ENCODE assay signal across 40 cellular contexts in the genomic region with DNA sequence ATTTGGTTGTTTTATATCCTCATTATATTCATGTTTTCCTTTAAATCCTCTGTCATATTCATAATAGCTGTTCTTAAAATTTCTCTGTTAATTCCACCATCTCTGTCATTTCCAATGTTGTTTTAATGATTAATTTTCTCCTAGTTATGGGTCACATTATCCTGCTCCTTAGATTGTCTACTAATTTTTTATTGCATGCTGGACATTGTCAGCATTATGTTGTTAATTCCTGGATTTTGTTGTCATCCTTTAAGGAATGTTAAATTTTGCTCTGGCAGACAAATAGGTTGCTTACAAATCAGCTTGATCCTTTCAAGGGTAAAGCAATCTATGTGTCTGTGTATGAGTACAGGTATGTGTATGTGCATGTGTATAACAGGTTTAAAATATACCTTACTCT.
"Had no signal": no experiment of that assay in that cellular context is flagged by ENCODE, and none has a peak within 500 bp of the region (broad histone marks: within the 10 kb centered on the region; RNA-seq: fewer than 3 reads in every experiment).

No MANE protein-coding gene starts in this region.

- H3K4me3 Mint-ChIP-seq: activated naive CD4-positive, alpha-beta T cell treated with anti-CD3 and anti-CD28 coated beads for 36 hours; activated naive CD4-positive, alpha-beta T cell treated with anti-CD3 and anti-CD28 coated beads, Interleukin-2, amount 10 ng/mL, durations not matched to agents 7 days and 5 days; activated naive CD4-positive, alpha-beta T cell treated with anti-CD3 and anti-CD28 coated beads, Interleukin-2, amount 50 U/mL, for 24 hours; activated naive CD8-positive, alpha-beta T cell; activated naive CD8-positive, alpha-beta T cell treated with anti-CD3 and anti-CD28 coated beads for 36 hours; activated naive CD8-positive, alpha-beta T cell treated with anti-CD3 and anti-CD28 coated beads, Interleukin-2, amount 10 ng/mL, durations not matched to agents 7 days and 5 days; activated naive CD8-positive, alpha-beta T cell treated with anti-CD3 and anti-CD28 coated beads, Interleukin-2, amount 50 U/mL, for 24 hours; activated T-cell treated with anti-CD3 and anti-CD28 coated beads, Interleukin-2, amount 50 U/mL, for 24 hours; activated T-cell treated with anti-CD3 and anti-CD28 coated beads, Interleukin-2, amount 50 U/mL, for 4 hours; activated T-cell treated with anti-CD3 and anti-CD28 coated beads, Interleukin-2, amount 50 U/mL, for 72 hours; activated T-helper 1 cell treated with anti-CD3 and anti-CD28 coated beads, Interleukin-12 subunit alpha, Interleukin-12 subunit beta, Interleukin-2, Interleukin-4 antibody, amounts not matched to agents 30 ng/mL and 10 ng/mL and 1 ng/mL, durations not matched to agents 14 hours and 24 hours and 36 hours; activated T-helper 17 cell treated with anti-CD3 and anti-CD28 coated beads, Interleukin-2, amount 50 U/mL, for 72 hours; brain; central memory CD8-positive, alpha-beta T cell had no signal

- H3K9me3 Mint-ChIP-seq: activated naive CD4-positive, alpha-beta T cell treated with anti-CD3 and anti-CD28 coated beads, Interleukin-2, amount 10 ng/mL, durations not matched to agents 7 days and 5 days; activated T-helper 2 cell treated with anti-CD3 and anti-CD28 coated beads, Interferon-gamma antibody, Interleukin-2, Interleukin-4, amounts not matched to agents 10 μg/mL and 5 μg/mL and 100 μg/mL, durations not matched to agents 14 hours and 24 hours and 36 hours had no signal

- H3K36me3 Mint-ChIP-seq: activated naive CD4-positive, alpha-beta T cell treated with anti-CD3 and anti-CD28 coated beads, Interleukin-2, amount 10 ng/mL, durations not matched to agents 7 days and 5 days; activated naive CD8-positive, alpha-beta T cell treated with anti-CD3 and anti-CD28 coated beads, Interleukin-2, amount 10 ng/mL, durations not matched to agents 7 days and 5 days had no signal

- FAIRE-seq: astrocyte, bronchial epithelial cell had no signal

- H3K27ac Mint-ChIP-seq: activated naive CD4-positive, alpha-beta T cell treated with anti-CD3 and anti-CD28 coated beads for 36 hours; activated naive CD4-positive, alpha-beta T cell treated with anti-CD3 and anti-CD28 coated beads, Interleukin-2, amount 10 ng/mL, durations not matched to agents 7 days and 5 days; activated naive CD4-positive, alpha-beta T cell treated with anti-CD3 and anti-CD28 coated beads, Interleukin-2, amount 50 U/mL, for 24 hours; activated naive CD4-positive, alpha-beta T cell treated with anti-CD3 and anti-CD28 coated beads, Interleukin-2, amount 50 U/mL, for 72 hours; activated naive CD8-positive, alpha-beta T cell; activated naive CD8-positive, alpha-beta T cell treated with anti-CD3 and anti-CD28 coated beads for 36 hours; activated naive CD8-positive, alpha-beta T cell treated with anti-CD3 and anti-CD28 coated beads, Interleukin-2, amount 10 ng/mL, durations not matched to agents 7 days and 5 days; activated naive CD8-positive, alpha-beta T cell treated with anti-CD3 and anti-CD28 coated beads, Interleukin-2, amount 50 U/mL, for 24 hours; activated T-cell treated with anti-CD3 and anti-CD28 coated beads, Interleukin-2, amount 50 U/mL, for 24 hours; activated T-cell treated with anti-CD3 and anti-CD28 coated beads, Interleukin-2, amount 50 U/mL, for 72 hours; activated T-helper 1 cell treated with anti-CD3 and anti-CD28 coated beads, Interleukin-12 subunit alpha, Interleukin-12 subunit beta, Interleukin-2, Interleukin-4 antibody, amounts not matched to agents 30 ng/mL and 10 ng/mL and 1 ng/mL, durations not matched to agents 14 hours and 24 hours and 36 hours; activated T-helper 17 cell treated with anti-CD3 and anti-CD28 coated beads, Interleukin-2, amount 50 U/mL, for 72 hours; activated T-helper 2 cell treated with anti-CD3 and anti-CD28 coated beads, Interferon-gamma antibody, Interleukin-2, Interleukin-4, amounts not matched to agents 10 μg/mL and 5 μg/mL and 100 μg/mL, durations not matched to agents 14 hours and 24 hours and 36 hours; brain had no signal

- H3K4me3 ChIP-seq: adrenal gland, ascending aorta, body of pancreas, breast epithelium, cardiac muscle cell had no signal

- DNase-seq: activated effector memory CD4-positive, alpha-beta T cell treated with anti-CD3 and anti-CD28 coated beads, Interleukin-2, amount 50 U/mL, for 16 hours; activated effector memory CD4-positive, alpha-beta T cell treated with Interleukin-2 at 50 U/mL for 16 hours; activated gamma-delta T cell; activated gamma-delta T cell treated with Interleukin-2 at 50 U/mL for 16 hours; activated naive CD4-positive, alpha-beta T cell; activated naive CD4-positive, alpha-beta T cell treated with anti-CD3 and anti-CD28 coated beads for 36 hours; activated naive CD4-positive, alpha-beta T cell treated with anti-CD3 and anti-CD28 coated beads, Interleukin-2, amount 10 ng/mL, durations not matched to agents 7 days and 5 days; activated naive CD4-positive, alpha-beta T cell treated with anti-CD3 and anti-CD28 coated beads, Interleukin-2, amount 50 U/mL, for 16 hours; activated naive CD4-positive, alpha-beta T cell treated with Interleukin-2 at 50 U/mL for 16 hours; activated naive CD8-positive, alpha-beta T cell treated with anti-CD3 and anti-CD28 coated beads for 36 hours; activated naive CD8-positive, alpha-beta T cell treated with anti-CD3 and anti-CD28 coated beads, Interleukin-2, amount 10 ng/mL, durations not matched to agents 7 days and 5 days; activated naive CD8-positive, alpha-beta T cell treated with anti-CD3 and anti-CD28 coated beads, Interleukin-2, amount 50 U/mL, for 24 hours; activated T-cell treated with anti-CD3 and anti-CD28 coated beads, Interleukin-2, amount 50 U/mL, for 1 hour; activated T-cell treated with anti-CD3 and anti-CD28 coated beads, Interleukin-2, amount 50 U/mL, for 24 hours; activated T-cell treated with anti-CD3 and anti-CD28 coated beads, Interleukin-2, amount 50 U/mL, for 4 hours; activated T-cell treated with anti-CD3 and anti-CD28 coated beads, Interleukin-2, amount 50 U/mL, for 48 hours; activated T-cell treated with anti-CD3 and anti-CD28 coated beads, Interleukin-2, amount 50 U/mL, for 72 hours; adrenal gland; amniotic stem cell; amygdala; anterior cingulate cortex; aorta; body of pancreas; brain microvascular endothelial cell; caudate nucleus; central memory CD4-positive, alpha-beta T cell; cerebellar nuclear complex had no signal

- H3K4me1 ChIP-seq: adrenal gland, ascending aorta, body of pancreas, breast epithelium had no signal

- H3K4me1 Mint-ChIP-seq: activated naive CD4-positive, alpha-beta T cell treated with anti-CD3 and anti-CD28 coated beads, Interleukin-2, amount 10 ng/mL, durations not matched to agents 7 days and 5 days; activated naive CD4-positive, alpha-beta T cell treated with anti-CD3 and anti-CD28 coated beads, Interleukin-2, amount 50 U/mL, for 24 hours; activated naive CD8-positive, alpha-beta T cell treated with anti-CD3 and anti-CD28 coated beads for 36 hours; activated naive CD8-positive, alpha-beta T cell treated with anti-CD3 and anti-CD28 coated beads, Interleukin-2, amount 10 ng/mL, durations not matched to agents 7 days and 5 days; activated naive CD8-positive, alpha-beta T cell treated with anti-CD3 and anti-CD28 coated beads, Interleukin-2, amount 50 U/mL, for 24 hours; activated T-helper 17 cell treated with anti-CD3 and anti-CD28 coated beads, Interleukin-2, amount 50 U/mL, for 72 hours; central memory CD8-positive, alpha-beta T cell had no signal

- H3K27ac ChIP-seq: adrenal gland, ascending aorta, body of pancreas, brain microvascular endothelial cell, breast epithelium, cardiac muscle cell had no signal

- H3K36me3 ChIP-seq: adrenal gland, ascending aorta, brain microvascular endothelial cell, breast epithelium, cardiac muscle cell had no signal

- H3K9me3 ChIP-seq: adrenal gland, body of pancreas had no signal

- ATAC-seq: activated naive CD4-positive, alpha-beta T cell treated with anti-CD3 and anti-CD28 coated beads, Interleukin-2, amount 50 U/mL, for 72 hours; activated naive CD8-positive, alpha-beta T cell treated with anti-CD3 and anti-CD28 coated beads, Interleukin-2, amount 50 U/mL, for 24 hours; activated T-cell treated with anti-CD3 and anti-CD28 coated beads, Interleukin-2, amount 50 U/mL, for 4 hours; activated T-cell treated with anti-CD3 and anti-CD28 coated beads, Interleukin-2, amount 50 U/mL, for 72 hours; activated T-helper 17 cell treated with anti-CD3 and anti-CD28 coated beads, Interleukin-2, amount 50 U/mL, for 72 hours; body of pancreas had no signal

- H3K27me3 ChIP-seq: adrenal gland, ascending aorta, body of pancreas, brain microvascular endothelial cell, breast epithelium, cardiac muscle cell had no signal
